Comparison of ENCODE assay signal across 8 cellular contexts in the genomic region with DNA sequence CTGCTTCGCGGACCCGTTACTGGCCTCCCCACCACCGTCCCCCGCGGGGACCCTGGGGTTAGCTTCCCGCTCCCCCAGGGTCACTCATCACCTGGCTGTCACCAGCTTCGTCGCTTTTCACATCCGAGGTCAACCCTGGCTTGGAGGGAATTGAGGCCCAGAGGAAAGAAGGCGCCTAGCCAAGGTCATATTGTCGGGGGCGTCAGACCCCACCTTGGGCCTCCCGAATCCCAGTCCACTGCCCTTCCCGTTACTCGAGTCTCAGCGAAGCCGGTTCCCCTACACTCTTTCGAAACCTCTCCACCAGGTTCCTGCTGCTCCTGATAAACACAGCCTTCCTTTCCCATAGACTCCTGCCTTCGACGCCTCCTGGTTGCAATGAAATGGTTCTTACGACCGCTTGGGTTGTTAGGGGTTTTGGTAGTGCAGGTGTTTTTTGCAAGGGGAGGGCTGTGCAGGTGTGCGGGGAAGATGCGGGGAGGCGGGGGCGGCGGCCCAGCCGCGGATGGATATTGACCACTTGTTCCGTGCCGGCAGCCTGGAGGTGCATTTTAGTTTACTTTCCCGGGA. TPM values are rescaled to one million over a fixed set of nuclear protein-coding genes. Genes with fewer than 3 reads are reported as not detected.
A peak's percentile ranks its signal among the peaks of the same experiment; 100 is the strongest.
DNase-seq lines count a peak whose midpoint lies in the region; ATAC-seq and TF ChIP-seq lines count a peak whose summit lies in the region.

No MANE protein-coding gene starts in this region.

- H3K27me3 ChIP-seq in effector memory CD4-positive, alpha-beta T cell (replicated peaks; ENCODE audit: control insufficient read depth, insufficient read depth, low read length, poor library complexity, severe bottlenecking): no peaks in the 10 kb centered on the region

- H3K4me1 ChIP-seq in effector memory CD4-positive, alpha-beta T cell (ENCODE audit: control insufficient read depth, insufficient read depth, low read length, poor library complexity, severe bottlenecking): peaks cover 12% of the 10 kb centered on the region

- H3K27me3 Mint-ChIP-seq in stimulated activated naive CD8-positive, alpha-beta T cell treated with anti-CD3 and anti-CD28 coated beads, Interleukin-15, Interleukin-2, amounts not matched to agents 100 ng/mL and 50 ng/mL, for 24 hours: no peaks in the 10 kb centered on the region
- no peaks in the 10 kb centered on the region for H3K27me3 Mint-ChIP-seq in natural killer cell (ENCODE audit: low read depth in 2 of 2)

- no peak for DNase-seq in stimulated activated naive CD8-positive, alpha-beta T cell treated with anti-CD3 and anti-CD28 coated beads, Interleukin-15, Interleukin-2, amounts not matched to agents 100 U/mL and 50 U/mL, for 24 hours
- DNase-seq in OCI-M1 (lab: John Stamatoyannopoulos, UW) (peak; percentile 37), natural killer cell (no peak), NOMO-1 treated with dmso at 0.1 percent for 144 hours (lab: John Stamatoyannopoulos, UW; ENCODE audit: unreplicated experiment) (no peak), putamen (ENCODE audit: low spot score) (no peak)
- DNase-seq in effector memory CD4-positive, alpha-beta T cell: no peak

- H3K36me3 ChIP-seq in effector memory CD4-positive, alpha-beta T cell (ENCODE audit: control insufficient read depth, insufficient read depth, low read length): no peaks in the 10 kb centered on the region

- H3K4me1 Mint-ChIP-seq in stimulated activated naive CD8-positive, alpha-beta T cell treated with anti-CD3 and anti-CD28 coated beads, Interleukin-15, Interleukin-2, amounts not matched to agents 100 ng/mL and 50 ng/mL, for 24 hours (ENCODE audit: low read depth): peaks cover 26% of the 10 kb centered on the region
- H3K4me1 Mint-ChIP-seq in natural killer cell: peaks cover 30 to 31% of the 10 kb centered on the region in 2 donors

- peaks cover 4% of the 10 kb centered on the region for H3K36me3 Mint-ChIP-seq in stimulated activated naive CD8-positive, alpha-beta T cell treated with anti-CD3 and anti-CD28 coated beads, Interleukin-15, Interleukin-2, amounts not matched to agents 100 ng/mL and 50 ng/mL, for 24 hours (ENCODE audit: low read depth)
- no peaks in the 10 kb centered on the region for H3K36me3 Mint-ChIP-seq in natural killer cell

- H3K27ac ChIP-seq in effector memory CD4-positive, alpha-beta T cell (ENCODE audit: insufficient read depth, low read length, poor library complexity, severe bottlenecking): peak overlapping the region; percentile 60

- no peak for TF ChIP-seq CTCF in natural killer cell (IDR thresholded peaks at IDR 0.05)

- no peaks in the 10 kb centered on the region for H3K9me3 Mint-ChIP-seq in stimulated activated naive CD8-positive, alpha-beta T cell treated with anti-CD3 and anti-CD28 coated beads, Interleukin-15, Interleukin-2, amounts not matched to agents 100 ng/mL and 50 ng/mL, for 24 hours
- H3K9me3 Mint-ChIP-seq in natural killer cell: no peaks in the 10 kb centered on the region

- H3K27ac Mint-ChIP-seq in stimulated activated naive CD8-positive, alpha-beta T cell treated with anti-CD3 and anti-CD28 coated beads, Interleukin-15, Interleukin-2, amounts not matched to agents 100 ng/mL and 50 ng/mL, for 24 hours: peak overlapping the region; percentile 83
- peak overlapping the region; percentile 83 to 91 for H3K27ac Mint-ChIP-seq in natural killer cell

- H3K4me3 Mint-ChIP-seq in stimulated activated naive CD8-positive, alpha-beta T cell treated with anti-CD3 and anti-CD28 coated beads, Interleukin-15, Interleukin-2, amounts not matched to agents 100 ng/mL and 50 ng/mL, for 24 hours: peak overlapping the region; percentile 88
- peak overlapping the region; percentile 89 for H3K4me3 Mint-ChIP-seq in natural killer cell

- intact Hi-C loops in natural killer cell (cut with micrococcal nuclease): loop anchor here (2.0 to 5.0 kb wide), 3 partner anchors 51 to 101 kb away; a partner anchor contains a TSS

- ATAC-seq in stimulated activated naive CD8-positive, alpha-beta T cell treated with anti-CD3 and anti-CD28 coated beads, Interleukin-15, Interleukin-2, amounts not matched to agents 100 U/mL and 50 U/mL, for 24 hours: no peak
- ATAC-seq in natural killer cell (no peak), GM21423 (IDR thresholded peaks at IDR 0.05; ENCODE audit: unreplicated experiment) (no peak)

- H3K9me3 ChIP-seq in effector memory CD4-positive, alpha-beta T cell (ENCODE audit: control insufficient read depth, low read length): no peaks in the 10 kb centered on the region

- H3K4me3 ChIP-seq in effector memory CD4-positive, alpha-beta T cell (ENCODE audit: insufficient read depth, low read depth, low read length, poor library complexity, severe bottlenecking): peak overlapping the region; percentile 79

RNA-seq across cellular contexts. Expression of a gene that starts 0.6 kb away (rescaled TPM):
- 10 to 100 TPM; 44.8 to 72.1 (median 57.4) TPM for total RNA-seq in natural killer cell

RNA-seq across cellular contexts. Expression of a gene that starts 22.5 kb away (rescaled TPM):
- not detected for total RNA-seq in natural killer cell

RNA-seq across cellular contexts. Expression of a gene that starts 35.0 kb away (rescaled TPM):
- 100 to 1,000 TPM; 143 to 166 (median 145) TPM for total RNA-seq in natural killer cell

RNA-seq across cellular contexts. Expression of a gene that starts 46.8 kb away (rescaled TPM):
- 10 to 100 TPM; 73.6 to 88.9 (median 82.4) TPM for total RNA-seq in natural killer cell
